10 cellular contexts compared by ENCODE assay signal in genomic region chr5:40957048-40957447, GRCh38. TPM values are rescaled to one million over a fixed set of nuclear protein-coding genes. Genes with fewer than 3 reads are reported as not detected.
"Had no signal": no experiment of that assay in that cellular context is flagged by ENCODE, and none has a peak within 500 bp of the region (broad histone marks: within the 10 kb centered on the region; RNA-seq: fewer than 3 reads in every experiment).

No MANE protein-coding gene starts in this region.

- H2AFZ ChIP-seq: GM23248 had no signal

- DNase-seq: GM23248, GOT3, H9, HCEC 1CT, Karpas-422, KBM-7 had no signal

- H3K4me2 ChIP-seq: KMS-11 had no signal

- H3K9ac ChIP-seq: GM23248, KMS-11 had no signal

- H3K4me3 ChIP-seq: GM23248 had no signal

- H3K27ac ChIP-seq: GM23248, HL-60, KMS-11 had no signal

- FAIRE-seq: H54 had no signal

RNA-seq across cellular contexts. Expression of gene C7, which starts 47.8 kb away (rescaled TPM):
- total RNA-seq: GM23248, HT1080 had no signal
- polyA plus RNA-seq: GM23248 had no signal
